ENCODE assay signal across 2 cellular contexts in genomic region chr2:189625636-189626035, GRCh38.
TF ChIP-seq lines count a peak whose summit lies in the region.

No MANE protein-coding gene starts in this region.

TF ChIP-seq in IMR-90, 13 proteins besides CTCF, POLR2A, EP300 and RAD21:
- no peak for TF ChIP-seq CHD1 (IDR thresholded peaks at IDR 0.05; ENCODE audit: low read depth, low read length)
- no peak for TF ChIP-seq NFE2L2 (IDR thresholded peaks at IDR 0.05; ENCODE audit: low read depth, low read length)
- TF ChIP-seq FOS (IDR thresholded peaks at IDR 0.05; ENCODE audit: low read depth, low read length): no peak
- TF ChIP-seq SMC3 (IDR thresholded peaks at IDR 0.05; ENCODE audit: low read depth, low read length): no peak
- TF ChIP-seq USF2 (IDR thresholded peaks at IDR 0.05; ENCODE audit: low read depth, low read length): no peak
- TF ChIP-seq MXI1 (IDR thresholded peaks at IDR 0.05; ENCODE audit: borderline replicate concordance, low read depth, low read length): no peak

TF ChIP-seq in K562, 482 proteins besides CTCF, POLR2A, EP300 and RAD21:
- no peak for TF ChIP-seq MCM7 (IDR thresholded peaks at IDR 0.05)
- TF ChIP-seq PRDM10 (IDR thresholded peaks at IDR 0.05; ENCODE audit: partially characterized antibody): peak; percentile 37
